ENCODE assay signal across 9 cellular contexts in genomic region chr6:31663087-31663960, GRCh38.
A peak's percentile ranks its signal among the peaks of the same experiment; 100 is the strongest.
DNase-seq lines count a peak whose midpoint lies in the region; ATAC-seq, FAIRE-seq and TF ChIP-seq lines count a peak whose summit lies in the region.
"Had no signal": no experiment of that assay in that cellular context is flagged by ENCODE, and none has a peak within 500 bp of the region (broad histone marks: within the 10 kb centered on the region; RNA-seq: fewer than 3 reads in every experiment).

No MANE protein-coding gene starts in this region.

- no peaks in the 10 kb centered on the region for H3K9me3 Mint-ChIP-seq in nephron progenitor cell

- peaks cover 21 to 49% (median 34%) of the 10 kb centered on the region in 11 experiments for H3K36me3 ChIP-seq in BLaER1 treated with 17β-estradiol and CSF1 and Interleukin-3, amounts not matched to agents 10 nM and 100 nM
- peaks cover 6% of the 10 kb centered on the region; the same call in 1 of the 2 replicates for H3K36me3 ChIP-seq in MM.1S (replicated peaks; ENCODE audit: insufficient read depth, low read length)

- H3K27me3 Mint-ChIP-seq in nephron progenitor cell (ENCODE audit: low read depth, poor library complexity), result peaks cover 8% of the 10 kb centered on the region

- no peaks in the 10 kb centered on the region for H3K9me2 ChIP-seq in MM.1S (replicated peaks; ENCODE audit: insufficient read depth, low read length)

- H3K79me2 ChIP-seq in MM.1S (ENCODE audit: low read length), result peaks cover 78% of the 10 kb centered on the region

- peaks cover 35% of the 10 kb centered on the region for H3K36me3 Mint-ChIP-seq in nephron progenitor cell (ENCODE audit: low read depth)

- peaks cover 5 to 33% (median 18%) of the 10 kb centered on the region in 11 experiments; a peak in 15 of 22 replicates for H4K20me1 ChIP-seq in BLaER1 treated with 17β-estradiol and CSF1 and Interleukin-3, amounts not matched to agents 10 nM and 100 nM
- no peaks in the 10 kb centered on the region for H4K20me1 ChIP-seq in MM.1S (ENCODE audit: insufficient read depth, low read length)

- no peaks in the 10 kb centered on the region for H3K9me3 ChIP-seq in BLaER1 treated with 17β-estradiol and CSF1 and Interleukin-3, amounts not matched to agents 10 nM and 100 nM (replicated peaks in 1 of 11)
- H3K9me3 ChIP-seq in MM.1S (replicated peaks; ENCODE audit: insufficient read depth, low read length), result no peaks in the 10 kb centered on the region

- H3K9ac ChIP-seq in BLaER1 treated with 17β-estradiol and CSF1 and Interleukin-3, amounts not matched to agents 10 nM and 100 nM, result peak overlapping the region; percentile 89 to 97 (median 94)
- peak overlapping the region; percentile 100; the same call in 1 of the 2 replicates for H3K9ac ChIP-seq in MM.1S (ENCODE audit: low read length)

- TF ChIP-seq CTCF in MM.1S (IDR thresholded peaks at IDR 0.05; ENCODE audit: low read length), result no peak
- no peak for TF ChIP-seq CTCF in coronary artery (IDR thresholded peaks at IDR 0.05)
- no peak for TF ChIP-seq CTCF in nephron progenitor cell (IDR thresholded peaks at IDR 0.05)

- no peak for TF ChIP-seq POLR2A in H54 (IDR thresholded peaks at IDR 0.05; ENCODE audit: low read depth, low read length)

- H3K4me1 ChIP-seq in BLaER1 treated with 17β-estradiol and CSF1 and Interleukin-3, amounts not matched to agents 10 nM and 100 nM, result peaks cover 66 to 75% (median 70%) of the 10 kb centered on the region in 10 experiments
- H3K4me1 ChIP-seq in MM.1S (ENCODE audit: low read length), result peaks cover 40% of the 10 kb centered on the region

- peak overlapping the region; percentile 96 to 100 (median 99) for H3K4me2 ChIP-seq in BLaER1 treated with 17β-estradiol and CSF1 and Interleukin-3, amounts not matched to agents 10 nM and 100 nM
- peak overlapping the region; percentile 97 for H3K4me2 ChIP-seq in MM.1S (ENCODE audit: low read depth, low read length)

- DNase-seq in MM.1S (no peak), coronary artery (ENCODE audit: low spot score) (no peak), nephron progenitor cell (no peak), H54 (ENCODE audit: insufficient read length, low spot score) (no peak)
- DNase-seq: stimulated activated CD4-positive, alpha-beta T cell treated with anti-CD3 and anti-CD28 coated beads, Interleukin-1b, Interleukin-23, amount 100 ng/mL, for 48 hours had no signal

- peaks cover 81% of the 10 kb centered on the region for H3K4me1 Mint-ChIP-seq in nephron progenitor cell

- peak overlapping the region; percentile 96 for H3K27ac Mint-ChIP-seq in nephron progenitor cell

- peak overlapping the region in 10 of 11 experiments; percentile 89 to 99 (median 94); a peak in 21 of 22 replicates for H3K27ac ChIP-seq in BLaER1 treated with 17β-estradiol and CSF1 and Interleukin-3, amounts not matched to agents 10 nM and 100 nM
- H3K27ac ChIP-seq in MM.1S (ENCODE audit: low read length) (no peak overlapping the region), coronary artery (peak overlapping the region; percentile 88 to 96)

- peak overlapping the region; percentile 77 to 97 (median 95) for H3K4me3 ChIP-seq in BLaER1 treated with 17β-estradiol and CSF1 and Interleukin-3, amounts not matched to agents 10 nM and 100 nM
- H3K4me3 ChIP-seq in MM.1S (ENCODE audit: low read length), result peak overlapping the region; percentile 99
- peak overlapping the region; percentile 82 for H3K4me3 ChIP-seq in coronary artery

- ATAC-seq in GM21423 (IDR thresholded peaks at IDR 0.05; ENCODE audit: unreplicated experiment) (no peak), HG03139 (IDR thresholded peaks at IDR 0.05; ENCODE audit: unreplicated experiment) (no peak), GM18517 (IDR thresholded peaks at IDR 0.05; ENCODE audit: unreplicated experiment) (no peak)

- no peaks in the 10 kb centered on the region for H3K27me3 ChIP-seq in BLaER1 treated with 17β-estradiol and CSF1 and Interleukin-3, amounts not matched to agents 10 nM and 100 nM
- no peaks in the 10 kb centered on the region for H3K27me3 ChIP-seq in MM.1S (replicated peaks; ENCODE audit: insufficient read depth, low read length)

- H3K4me3 Mint-ChIP-seq in nephron progenitor cell, result peak overlapping the region; percentile 93

- FAIRE-seq in H54 (lab: Jason Lieb, UNC), result no peak

- no peak overlapping the region for H2AFZ ChIP-seq in MM.1S (ENCODE audit: low read length)

- H3F3A ChIP-seq in MM.1S (ENCODE audit: insufficient read depth, low read length), result peaks cover 20% of the 10 kb centered on the region
